In genomic region chr21:42242611-42243010, GRCh38 we compare ENCODE assay signal across 13 cellular contexts.
"Had no signal": no experiment of that assay in that cellular context is flagged by ENCODE, and none has a peak within 500 bp of the region (broad histone marks: within the 10 kb centered on the region; RNA-seq: fewer than 3 reads in every experiment).

No MANE protein-coding gene starts in this region.

- H3K27me3 ChIP-seq: cardiac muscle cell, spleen had no signal

- H3K27ac ChIP-seq: cardiac muscle cell, esophagus squamous epithelium, thoracic aorta had no signal

- ATAC-seq: activated T-cell treated with anti-CD3 and anti-CD28 coated beads, Interleukin-2, amount 50 U/mL, for 4 hours; sciatic nerve had no signal

- H3K36me3 ChIP-seq: cardiac muscle cell, esophagus squamous epithelium, spleen, thoracic aorta had no signal

- DNase-seq: activated CD4-positive, alpha-beta memory T cell treated with anti-CD3 and anti-CD28 coated beads, Interleukin-2, amount 10 ng/mL, durations not matched to agents 7 days and 5 days; activated CD4-positive, alpha-beta T cell treated with anti-CD3 and anti-CD28 coated beads for 1 hour; activated effector memory CD4-positive, alpha-beta T cell treated with Interleukin-2 at 50 U/mL for 16 hours; activated T-cell treated with anti-CD3 and anti-CD28 coated beads, Interleukin-2, amount 50 U/mL, for 4 hours; esophagus squamous epithelium; hypothalamus; kidney glomerular epithelial cell; midbrain; spleen; T-helper 9 cell had no signal

- H3K4me3 ChIP-seq: cardiac muscle cell, esophagus squamous epithelium, spleen, thoracic aorta had no signal

- H3K9me3 ChIP-seq: esophagus squamous epithelium, spleen, thoracic aorta had no signal
